Comparison of ENCODE assay signal across 8 cellular contexts in the genomic region with DNA sequence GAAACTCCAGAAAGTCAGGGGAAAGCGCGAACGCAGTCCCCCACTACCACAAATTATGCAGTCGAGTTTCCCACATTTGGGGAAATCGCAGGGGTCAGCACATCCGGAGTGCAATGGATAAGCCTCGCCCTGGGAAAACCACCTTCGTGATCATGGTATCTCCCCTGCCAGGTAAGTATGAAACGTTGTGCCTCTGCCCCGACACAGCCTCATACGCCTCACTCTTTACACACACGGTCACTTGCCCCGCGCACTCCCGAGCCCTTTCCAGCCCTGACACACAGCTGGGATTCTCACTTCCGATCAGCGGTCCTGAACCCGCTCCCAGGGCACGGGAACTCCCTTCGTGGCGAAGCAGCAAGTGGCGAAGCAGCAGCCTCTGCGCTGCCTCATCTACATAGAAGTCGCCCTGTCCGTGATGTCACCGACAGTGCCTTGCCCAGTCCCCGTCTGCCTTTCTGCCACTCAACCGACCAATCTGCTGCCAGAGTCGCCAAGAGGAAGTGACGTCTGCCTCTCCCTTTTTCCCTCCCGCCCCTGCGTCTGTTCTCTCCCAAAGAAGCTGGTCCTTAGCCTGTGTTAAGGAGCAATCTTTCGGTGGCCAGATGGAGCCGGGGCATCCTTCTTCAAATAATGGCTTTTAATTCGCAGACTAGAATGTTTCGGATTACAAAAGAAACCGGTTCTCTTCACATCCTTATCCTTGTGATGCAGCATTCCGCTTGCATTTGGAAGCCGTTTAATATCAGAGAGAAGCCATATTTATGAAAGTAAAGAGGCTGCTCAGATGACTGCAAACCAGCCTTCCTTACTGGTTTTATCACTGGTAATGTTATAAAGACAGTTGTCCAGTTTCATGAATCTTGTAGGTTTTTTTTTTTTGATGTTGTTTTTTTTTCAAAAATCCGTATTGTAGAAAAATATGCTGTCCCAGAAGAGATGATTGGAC. TPM values are rescaled to one million over a fixed set of nuclear protein-coding genes. Genes with fewer than 3 reads are reported as not detected.
DNase-seq lines count a peak whose midpoint lies in the region; ATAC-seq and TF ChIP-seq lines count a peak whose summit lies in the region.
"Not testable (repeated sequence)": the region's sequence is repeated elsewhere in the genome, so short reads cannot be mapped to it uniquely, and the experiment has no call there.

A gene (minus strand): TSS at position 179 of the 949 bp plus-strand sequence.

- H3K4me1 Mint-ChIP-seq in CD4-positive, alpha-beta T cell (ENCODE audit: low read depth); neural crest cell: not testable (repeated sequence)
- H3K4me1 Mint-ChIP-seq in brain = peaks cover 28% of the 10 kb centered on the region

- H3K9me3 ChIP-seq in CD4-positive, alpha-beta T cell (ENCODE audit: control insufficient read depth, low read length); cardiac muscle cell (ENCODE audit: low read depth): not testable (repeated sequence)

- not testable (repeated sequence) for H3K4me1 ChIP-seq in cardiac muscle cell (ENCODE audit: low read depth)

- H3K36me3 Mint-ChIP-seq in CD4-positive, alpha-beta T cell (ENCODE audit: low read depth); brain; neural crest cell (ENCODE audit: low read depth): not testable (repeated sequence)

- H3K27ac ChIP-seq in CD4-positive, alpha-beta T cell (ENCODE audit: low read depth, low read length) = peak within 1 kb of the TSS; percentile 61
- peak within 1 kb of the TSS; percentile 98 for H3K27ac ChIP-seq in cardiac muscle cell

- TF ChIP-seq CTCF in CD4-positive, alpha-beta T cell (IDR thresholded peaks at IDR 0.05); brain (conservative IDR thresholded peaks at IDR 0.05); cardiac muscle cell (IDR thresholded peaks at IDR 0.05; ENCODE audit: low read depth, low read length); neural crest cell (conservative IDR thresholded peaks at IDR 0.05): not testable (repeated sequence)

- not testable (repeated sequence) for H3K27me3 ChIP-seq in CD4-positive, alpha-beta T cell (ENCODE audit: control insufficient read depth, insufficient read depth, low read length); cardiac muscle cell

- not testable (repeated sequence) for H3K36me3 ChIP-seq in cardiac muscle cell

- peaks cover 17% of the 10 kb centered on the region for H3K27me3 Mint-ChIP-seq in CD4-positive, alpha-beta T cell
- not testable (repeated sequence) for H3K27me3 Mint-ChIP-seq in brain
- peaks cover 19% of the 10 kb centered on the region for H3K27me3 Mint-ChIP-seq in neural crest cell (ENCODE audit: low read depth)

- H3K27ac Mint-ChIP-seq in CD4-positive, alpha-beta T cell; brain; neural crest cell (ENCODE audit: unreplicated experiment): not testable (repeated sequence)

- peak within 1 kb of the TSS; percentile 37 for H3K4me3 ChIP-seq in cardiac muscle cell

- peak; percentile 64 for ATAC-seq in CD4-positive, alpha-beta T cell (ENCODE audit: poor library complexity)

- peak; percentile 58 to 79 (median 66) for DNase-seq in CD4-positive, alpha-beta T cell
- DNase-seq in HT-29 (ENCODE audit: low spot score) = peak; percentile 56
- DNase-seq in NCI-H748 treated with DMSO at 0.1 percent for 48 hours (lab: John Stamatoyannopoulos, UW) = peak; percentile 59
- DNase-seq in activated CD4-positive, alpha-beta T cell treated with anti-CD3 and anti-CD28 coated beads for 24 hours (ENCODE audit: low read depth in 2 of 2) = peak; percentile 47 to 52
- DNase-seq in cardiac muscle cell (ENCODE audit: low read depth in 1 of 2, low spot score in 1 of 2) = peak; percentile 66 to 80
- peak; percentile 65 for DNase-seq in neural crest cell (ENCODE audit: low read depth, low spot score)
- DNase-seq in stimulated activated CD8-positive, alpha-beta memory T cell treated with anti-CD3 and anti-CD28 coated beads, Interleukin-2, amount 100 ng/mL, for 1 hour (ENCODE audit: low read depth in 2 of 2) = peak; percentile 50 to 54

- POLR2A ChIA-PET in CD4-positive, alpha-beta T cell (lab: Charles Lee) = interaction anchor here (0.7 to 1.7 kb wide), 5 partner anchors 15 to 389 kb away, joined by 3 to 13 read pairs (median 3); no protein-coding TSS in a partner anchor

- H3K4me3 Mint-ChIP-seq in CD4-positive, alpha-beta T cell; brain; neural crest cell: not testable (repeated sequence)

- CTCF ChIA-PET in CD4-positive, alpha-beta T cell (lab: Charles Lee) = not testable (repeated sequence)

- intact Hi-C loops in CD4-positive, alpha-beta T cell (cut with DNase I, micrococcal nuclease) = not testable (repeated sequence)

- H3K9me3 Mint-ChIP-seq in CD4-positive, alpha-beta T cell; brain; neural crest cell: not testable (repeated sequence)

RNA-seq across cellular contexts. Expression of the gene that starts here (rescaled TPM):
- 1,000 to 10,000 TPM; 4,982 to 5,937 TPM for total RNA-seq in CD4-positive, alpha-beta T cell
- total RNA-seq in HT-29 (2014; rRNA removed; shearing (Covaris generic)) = under 0.01 TPM in 2 replicates
- polyA plus RNA-seq in brain (ENCODE audit: insufficient read depth, low read depth, low replicate concordance) (not detected), cardiac muscle cell (3.8 TPM in 1 of 2 replicates, not detected in the other)
- total RNA-seq in cardiac muscle cell (under 0.01 TPM in 2 replicates), neural crest cell (2,478 and 3,042 TPM in 2 replicates)

Comparison
In these comparisons a context has a peak if more than half of its experiments do, and no peak if none do; other contexts are left out.
1. Peak in every context shown above with its lines: DNase-seq, ATAC-seq, H3K4me3 ChIP-seq and H3K27ac ChIP-seq.
2. RNA of the gene that starts here (total RNA-seq): 4,982 to 5,937 TPM in CD4-positive, alpha-beta T cell and 2,478 to 3,042 TPM in neural crest cell; under 0.01 TPM in HT-29 and under 0.01 TPM in cardiac muscle cell; every median in the first group is over 1,000 times any median in the second.
3. Peak in DNase-seq in HT-29; RNA of the gene not detected or under 1 TPM.